Comparison of ENCODE assay signal across 8 cellular contexts in the genomic region with DNA sequence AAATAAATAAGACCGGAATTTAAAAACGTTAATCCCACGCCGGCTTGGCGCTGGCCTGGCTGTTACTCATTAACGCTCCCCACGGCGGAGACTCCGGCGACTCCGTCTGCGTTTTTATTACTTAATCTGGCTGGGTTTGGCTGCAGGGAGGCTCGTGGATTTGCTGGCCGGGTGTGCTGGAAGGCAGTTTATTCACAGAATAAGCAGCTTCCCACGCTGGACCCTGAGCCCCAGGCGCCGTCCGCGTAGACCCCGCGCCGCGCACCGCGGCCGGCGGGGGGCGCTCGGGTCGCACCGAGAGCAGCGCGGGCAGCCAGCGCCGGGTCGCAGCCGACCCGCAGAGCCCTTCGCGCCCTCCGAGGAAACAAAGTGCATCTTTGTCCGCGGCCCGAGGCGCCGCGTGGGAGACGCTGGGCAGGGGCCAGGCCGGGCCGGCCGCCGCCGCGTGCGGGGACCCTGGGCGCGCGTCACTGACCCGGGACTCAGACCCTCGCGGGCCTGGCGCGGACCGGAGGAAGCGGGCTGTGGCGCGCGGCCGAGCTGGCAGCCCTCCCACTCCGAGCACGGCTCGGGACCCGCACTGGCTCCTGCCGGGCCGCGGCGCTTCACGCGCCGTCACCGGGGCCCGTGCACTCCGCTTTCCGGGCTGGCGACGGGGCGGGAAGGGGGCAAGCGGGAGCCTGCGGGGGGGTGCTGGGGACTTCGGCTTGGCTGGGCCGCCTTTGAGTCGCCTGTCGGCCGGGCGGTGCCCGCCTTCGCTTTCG. TPM values are rescaled to one million over a fixed set of nuclear protein-coding genes. Genes with fewer than 3 reads are reported as not detected.
DNase-seq lines count a peak whose midpoint lies in the region; ATAC-seq and TF ChIP-seq lines count a peak whose summit lies in the region.

No MANE protein-coding gene starts in this region.

- peak; percentile 61 for ATAC-seq in GM19438 (IDR thresholded peaks at IDR 0.05; ENCODE audit: low read depth, unreplicated experiment)
- ATAC-seq in HG03520 (IDR thresholded peaks at IDR 0.05; ENCODE audit: unreplicated experiment): peak; percentile 57
- ATAC-seq in Right ventricle myocardium inferior: peak; percentile 59

- no peak for TF ChIP-seq POLR2A in thyroid gland (IDR thresholded peaks at IDR 0.05)

- peak overlapping the region; percentile 92 to 97 (median 92) for H3K27ac ChIP-seq in thyroid gland

- H3K4me3 Mint-ChIP-seq in Calu3 (ENCODE audit: low read depth, unreplicated experiment) (peak overlapping the region; percentile 83), osteocyte (ENCODE audit: unreplicated experiment) (peak overlapping the region; percentile 98)
- H3K4me3 Mint-ChIP-seq in activated naive CD8-positive, alpha-beta T cell: peak overlapping the region; percentile 93

- DNase-seq in Calu3 (peak; percentile 68), SK-MEL-5 (ENCODE audit: low read depth, low spot score) (peak; percentile 62), Right ventricle myocardium inferior (ENCODE audit: missing footprints) (peak; percentile 89), osteocyte (ENCODE audit: extremely low spot score, unreplicated experiment) (peak; percentile 93), thyroid gland (peak; percentile 72 to 74)

- CTCF ChIA-PET in Calu3 (lab: Charles Lee): interaction anchor here (0.6 to 2.0 kb wide), 5 partner anchors 22 to 283 kb away, joined by 3 to 7 read pairs (median 4); no protein-coding TSS in a partner anchor

- H3K36me3 Mint-ChIP-seq in Calu3 (ENCODE audit: insufficient read depth, unreplicated experiment): peaks cover 26% of the 10 kb centered on the region
- no peaks in the 10 kb centered on the region for H3K36me3 Mint-ChIP-seq in activated naive CD8-positive, alpha-beta T cell
- peaks cover 2% of the 10 kb centered on the region for H3K36me3 Mint-ChIP-seq in osteocyte (ENCODE audit: unreplicated experiment)

- H3K4me3 ChIP-seq in thyroid gland (replicated peaks in 1 of 3): peak overlapping the region in 2 of 3 donors; percentile 51 to 63

- intact Hi-C loops in Calu3 (cut with micrococcal nuclease; ENCODE audit: unreplicated experiment): loop anchor here (10.0 kb wide), 1 partner anchor 68 kb away; no protein-coding TSS in a partner anchor
- intact Hi-C loops in Right ventricle myocardium inferior (cut with DNase I): loop anchor here (1.0 to 5.0 kb wide), 6 partner anchors 94 to 446 kb away; a partner anchor contains a TSS
- intact Hi-C loops in thyroid gland (cut with DNase I): loop anchor here (2.0 to 5.0 kb wide), 2 partner anchors 111 to 208 kb away; no protein-coding TSS in a partner anchor

- H3K27me3 Mint-ChIP-seq in Calu3 (ENCODE audit: unreplicated experiment): peaks cover 8% of the 10 kb centered on the region
- no peaks in the 10 kb centered on the region for H3K27me3 Mint-ChIP-seq in activated naive CD8-positive, alpha-beta T cell
- H3K27me3 Mint-ChIP-seq in osteocyte (ENCODE audit: unreplicated experiment): no peaks in the 10 kb centered on the region

- peaks cover 28% of the 10 kb centered on the region in 2 donors for H3K4me1 ChIP-seq in thyroid gland

- no TSS peak for BruUV-seq in Calu3 (replicated peaks; lab: Mats Ljungman, UMichigan)

- no peaks in the 10 kb centered on the region for H3K36me3 ChIP-seq in thyroid gland

- H3K27me3 ChIP-seq in thyroid gland: no peaks in the 10 kb centered on the region

- H3K4me1 Mint-ChIP-seq in Calu3 (ENCODE audit: low read depth, unreplicated experiment) (peaks cover 19% of the 10 kb centered on the region), osteocyte (ENCODE audit: unreplicated experiment) (peaks cover 34% of the 10 kb centered on the region)
- peaks cover 46% of the 10 kb centered on the region for H3K4me1 Mint-ChIP-seq in activated naive CD8-positive, alpha-beta T cell (ENCODE audit: low read depth)

- peak; percentile 69 for TF ChIP-seq CTCF in Calu3 (IDR thresholded peaks at IDR 0.05; ENCODE audit: unreplicated experiment)
- peak; percentile 94 for TF ChIP-seq CTCF in osteocyte (IDR thresholded peaks at IDR 0.05)
- TF ChIP-seq CTCF in thyroid gland (IDR thresholded peaks at IDR 0.05): peak in 4 of 6 experiments; percentile 71 to 97 (median 96)

- in situ Hi-C loops in SK-MEL-5 (cut with HindIII; ENCODE audit: low pct_unique_long_range_greater_than_20kb, low sequenced_read_pairs): no loop called here

- peak overlapping the region; percentile 98 for H3K27ac Mint-ChIP-seq in Calu3 (ENCODE audit: unreplicated experiment)
- peak overlapping the region; percentile 96 for H3K27ac Mint-ChIP-seq in activated naive CD8-positive, alpha-beta T cell
- H3K27ac Mint-ChIP-seq in osteocyte (ENCODE audit: unreplicated experiment): peak overlapping the region; percentile 89

- H3K9me3 ChIP-seq in thyroid gland: no peaks in the 10 kb centered on the region

- WGBS in thyroid gland, 2 donors: 1 to 2% methylated on average over 27 to 52 of the region's 98 CpGs

- H3K9me3 Mint-ChIP-seq in Calu3 (ENCODE audit: low read depth, unreplicated experiment) (no peaks in the 10 kb centered on the region), osteocyte (ENCODE audit: unreplicated experiment) (no peaks in the 10 kb centered on the region)
- no peaks in the 10 kb centered on the region for H3K9me3 Mint-ChIP-seq in activated naive CD8-positive, alpha-beta T cell (ENCODE audit: low read depth)

RNA-seq across cellular contexts. Expression of a gene that starts 0.6 kb away (rescaled TPM):
- 2.4 and 4.4 TPM in 2 replicates for total RNA-seq in Calu3 (2022)
- 4.2 and 4.8 TPM in 2 replicates for total RNA-seq in SK-MEL-5 (2014; rRNA removed; shearing (Covaris generic))
- 9.7 and 10.5 TPM in 2 replicates for polyA plus RNA-seq in SK-MEL-5 (2015; cell fraction: cytosol; rRNA removed)
- 3.6 and 5.8 TPM in 2 replicates for polyA plus RNA-seq in SK-MEL-5 (2015; cell fraction: nucleus; rRNA removed)
- 48.6 TPM for total RNA-seq in Right ventricle myocardium inferior
- 43.2 and 45.9 TPM in 2 replicates for total RNA-seq in osteocyte
- 10 to 100 TPM in 3 of 4 donors, 1 to 10 TPM in 1; 9.2 to 27.3 (median 15.0) TPM for total RNA-seq in thyroid gland

RNA-seq across cellular contexts. Expression of a gene that starts 28.2 kb away (rescaled TPM):
- 110 and 114 TPM in 2 replicates for total RNA-seq in Calu3 (2022)
- total RNA-seq in SK-MEL-5 (2014; rRNA removed; shearing (Covaris generic)): 245 and 273 TPM in 2 replicates
- 183 and 212 TPM in 2 replicates for polyA plus RNA-seq in SK-MEL-5 (2015; cell fraction: cytosol; rRNA removed)
- polyA plus RNA-seq in SK-MEL-5 (2015; cell fraction: nucleus; rRNA removed): 79.8 and 104 TPM in 2 replicates
- total RNA-seq in Right ventricle myocardium inferior: 285 TPM
- 76.7 and 76.9 TPM in 2 replicates for total RNA-seq in osteocyte
- total RNA-seq in thyroid gland: 100 to 1,000 TPM; 137 to 299 (median 243) TPM

RNA-seq across cellular contexts. Expression of a gene that starts 41.3 kb away (rescaled TPM):
- total RNA-seq in Calu3 (2022) (19.9 and 23.4 TPM in 2 replicates), Right ventricle myocardium inferior (42.0 TPM), osteocyte (10.9 and 12.2 TPM in 2 replicates), thyroid gland (10 to 100 TPM; 17.8 to 88.3 (median 36.3) TPM)
- 58.9 and 63.9 TPM in 2 replicates for total RNA-seq in SK-MEL-5 (2014; rRNA removed; shearing (Covaris generic))
- 65.1 and 205 TPM in 2 replicates for polyA plus RNA-seq in SK-MEL-5 (2015; cell fraction: cytosol; rRNA removed)
- polyA plus RNA-seq in SK-MEL-5 (2015; cell fraction: nucleus; rRNA removed): 171 and 201 TPM in 2 replicates

Comparison
In these comparisons a context has a peak if more than half of its experiments do, and no peak if none do; other contexts are left out.
1. Peak in every context shown above with its lines: DNase-seq, ATAC-seq, H3K4me3 ChIP-seq and H3K27ac ChIP-seq.